13 cellular contexts compared by ENCODE assay signal in genomic region chr5:133818031-133818431, GRCh38.
DNase-seq lines count a peak whose midpoint lies in the region; ATAC-seq and TF ChIP-seq lines count a peak whose summit lies in the region.
"Had no signal": no experiment of that assay in that cellular context is flagged by ENCODE, and none has a peak within 500 bp of the region (broad histone marks: within the 10 kb centered on the region; RNA-seq: fewer than 3 reads in every experiment).

No MANE protein-coding gene starts in this region.

- CTCF ChIA-PET in PC-3 (lab: Charles Lee), result no interaction called here

- H3K4me3 ChIP-seq in PC-3 (ENCODE audit: low read length), result no peak overlapping the region
- no peak overlapping the region for H3K4me3 ChIP-seq in lung
- no peak overlapping the region for H3K4me3 ChIP-seq in thoracic aorta

- 57 to 75% methylated on average over 5 of the region's 5 CpGs for WGBS in lung, 2 donors

- no TSS peak for BruUV-seq in PC-3 (replicated peaks; lab: Mats Ljungman, UMichigan)

- no peak overlapping the region for H3K27ac Mint-ChIP-seq in activated naive CD8-positive, alpha-beta T cell treated with anti-CD3 and anti-CD28 coated beads, Interleukin-2, amount 50 U/mL, for 24 hours
- no peak overlapping the region for H3K27ac Mint-ChIP-seq in natural killer cell
- H3K27ac Mint-ChIP-seq: activated T-helper 17 cell treated with anti-CD3 and anti-CD28 coated beads, Interleukin-2, amount 50 U/mL, for 72 hours; CD8-positive, alpha-beta T cell had no signal

- no peaks in the 10 kb centered on the region for H3K36me3 Mint-ChIP-seq in activated naive CD8-positive, alpha-beta T cell treated with anti-CD3 and anti-CD28 coated beads, Interleukin-2, amount 50 U/mL, for 24 hours (ENCODE audit: low read depth)
- no peaks in the 10 kb centered on the region for H3K36me3 Mint-ChIP-seq in natural killer cell
- H3K36me3 Mint-ChIP-seq: CD8-positive, alpha-beta T cell had no signal

- H3K36me3 ChIP-seq in PC-3 (ENCODE audit: low read depth, low read length), result no peaks in the 10 kb centered on the region
- H3K36me3 ChIP-seq in lung (ENCODE audit: control insufficient read depth in 2 of 2, insufficient read depth in 2 of 2, low read length in 2 of 2), result no peaks in the 10 kb centered on the region
- H3K36me3 ChIP-seq in thoracic aorta, result no peaks in the 10 kb centered on the region

- H3K27me3 ChIP-seq in PC-3 (ENCODE audit: low read length) (no peaks in the 10 kb centered on the region), lung (ENCODE audit: control insufficient read depth, insufficient read depth) (no peaks in the 10 kb centered on the region), thoracic aorta (replicated peaks; ENCODE audit: insufficient read depth) (no peaks in the 10 kb centered on the region)

- intact Hi-C loops in PC-3 (cut with micrococcal nuclease) (no loop called here), natural killer cell (cut with micrococcal nuclease) (no loop called here)

- DNase-seq in PC-3 (peak; percentile 58), lung (ENCODE audit: low spot score) (no peak), thoracic aorta (ENCODE audit: low spot score) (peak; percentile 61), cerebellar nuclear complex (lab: John Stamatoyannopoulos, UW) (no peak), amniotic stem cell (lab: John Stamatoyannopoulos, UW) (no peak), natural killer cell (no peak)
- DNase-seq in activated naive CD8-positive, alpha-beta T cell treated with anti-CD3 and anti-CD28 coated beads, Interleukin-2, amount 50 U/mL, for 24 hours, result no peak
- DNase-seq: activated CD4-positive, alpha-beta T cell treated with anti-CD3 and anti-CD28 coated beads for 4 hours; CD8-positive, alpha-beta T cell; NCI-H1436 treated with DMSO at 0.1 percent for 48 hours; NK-92 treated with Interleukin-12 subunit alpha and Interleukin-12 subunit beta, amount 100 ng/mL, for 24 hours had no signal

- no peak overlapping the region for H2AFZ ChIP-seq in PC-3 (ENCODE audit: low read length)

- no peaks in the 10 kb centered on the region for H3K9me3 Mint-ChIP-seq in activated naive CD8-positive, alpha-beta T cell treated with anti-CD3 and anti-CD28 coated beads, Interleukin-2, amount 50 U/mL, for 24 hours
- no peaks in the 10 kb centered on the region for H3K9me3 Mint-ChIP-seq in natural killer cell
- H3K9me3 Mint-ChIP-seq: activated T-helper 17 cell treated with anti-CD3 and anti-CD28 coated beads, Interleukin-2, amount 50 U/mL, for 72 hours; CD8-positive, alpha-beta T cell had no signal

- no peaks in the 10 kb centered on the region for H3K79me2 ChIP-seq in PC-3 (ENCODE audit: low read length)

- H3K27ac ChIP-seq in PC-3 (ENCODE audit: low read length) (no peak overlapping the region), lung (ENCODE audit: low read depth in 1 of 2, low read length in 1 of 2) (peak overlapping the region in 1 of 2 donors; percentile 69), thoracic aorta (no peak overlapping the region)

- H3K9me3 ChIP-seq in PC-3 (ENCODE audit: low read length) (no peaks in the 10 kb centered on the region), lung (ENCODE audit: control insufficient read depth in 2 of 2, insufficient read depth in 1 of 2, low read length in 1 of 2) (no peaks in the 10 kb centered on the region), thoracic aorta (no peaks in the 10 kb centered on the region)

- no peak overlapping the region for H3K4me2 ChIP-seq in PC-3 (ENCODE audit: low read length)

- H3K27me3 Mint-ChIP-seq in activated naive CD8-positive, alpha-beta T cell treated with anti-CD3 and anti-CD28 coated beads, Interleukin-2, amount 50 U/mL, for 24 hours, result peaks cover 11% of the 10 kb centered on the region
- H3K27me3 Mint-ChIP-seq in natural killer cell (ENCODE audit: low read depth in 2 of 2), result peaks cover 37 to 51% of the 10 kb centered on the region in 2 donors

- H3K4me3 Mint-ChIP-seq in activated naive CD8-positive, alpha-beta T cell treated with anti-CD3 and anti-CD28 coated beads, Interleukin-2, amount 50 U/mL, for 24 hours, result no peak overlapping the region
- H3K4me3 Mint-ChIP-seq in natural killer cell, result no peak overlapping the region
- H3K4me3 Mint-ChIP-seq: activated T-helper 17 cell treated with anti-CD3 and anti-CD28 coated beads, Interleukin-2, amount 50 U/mL, for 72 hours; CD8-positive, alpha-beta T cell had no signal

- no peaks in the 10 kb centered on the region for H4K20me1 ChIP-seq in PC-3 (ENCODE audit: low read length)

- ATAC-seq in PC-3 (peak; percentile 60), esophagus mucosa (peak; percentile 82), lung (ENCODE audit: insufficient read depth, low FRiP score) (peak; percentile 12), thoracic aorta (ENCODE audit: insufficient number of reproducible peaks, low FRiP score, low read depth) (peak; percentile 60), natural killer cell (no peak)
- no peak for ATAC-seq in activated naive CD8-positive, alpha-beta T cell treated with anti-CD3 and anti-CD28 coated beads, Interleukin-2, amount 50 U/mL, for 24 hours
- ATAC-seq: activated T-helper 17 cell treated with anti-CD3 and anti-CD28 coated beads, Interleukin-2, amount 50 U/mL, for 72 hours; CD8-positive, alpha-beta T cell had no signal

- H3F3A ChIP-seq in PC-3 (ENCODE audit: low read length, unreplicated experiment), result no peaks in the 10 kb centered on the region

- H3K4me1 Mint-ChIP-seq in activated naive CD8-positive, alpha-beta T cell treated with anti-CD3 and anti-CD28 coated beads, Interleukin-2, amount 50 U/mL, for 24 hours, result peaks cover 21% of the 10 kb centered on the region
- peaks cover 0 to 7% of the 10 kb centered on the region in 2 donors for H3K4me1 Mint-ChIP-seq in natural killer cell
- H3K4me1 Mint-ChIP-seq: activated T-helper 17 cell treated with anti-CD3 and anti-CD28 coated beads, Interleukin-2, amount 50 U/mL, for 72 hours had no signal

- POLR2A ChIA-PET in PC-3 (lab: Charles Lee; ENCODE audit: unreplicated experiment), result no interaction called here

- H3K9ac ChIP-seq in PC-3 (ENCODE audit: low read length), result no peak overlapping the region

- no peaks in the 10 kb centered on the region for H3K9me2 ChIP-seq in PC-3 (replicated peaks; ENCODE audit: low read length)

- peaks cover 4% of the 10 kb centered on the region; the same call in 1 of the 2 replicates for H3K4me1 ChIP-seq in PC-3 (ENCODE audit: insufficient read depth, low read length)
- H3K4me1 ChIP-seq in lung (ENCODE audit: control insufficient read depth in 2 of 2, insufficient read depth in 2 of 2, low read length in 2 of 2), result peaks cover 0 to 13% of the 10 kb centered on the region in 2 donors
- peaks cover 5 to 24% of the 10 kb centered on the region in 2 donors for H3K4me1 ChIP-seq in thoracic aorta (ENCODE audit: control insufficient read depth in 1 of 2, low read depth in 2 of 2)

- no peak for TF ChIP-seq CTCF in PC-3 (conservative IDR thresholded peaks at IDR 0.05; ENCODE audit: low read depth, low read length)
- TF ChIP-seq CTCF in lung (IDR thresholded peaks at IDR 0.05; ENCODE audit: control extremely low read depth, extremely low read depth), result no peak
- no peak for TF ChIP-seq CTCF in thoracic aorta (IDR thresholded peaks at IDR 0.05)
- TF ChIP-seq CTCF in natural killer cell (IDR thresholded peaks at IDR 0.05), result no peak

Comparison
In these comparisons a context has a peak if more than half of its experiments do, and no peak if none do; other contexts are left out.
1. ATAC-seq: peak in PC-3 (single experiment), esophagus mucosa (single experiment), lung (single experiment) and thoracic aorta (single experiment); none in activated naive CD8-positive, alpha-beta T cell treated with anti-CD3 and anti-CD28 coated beads, Interleukin-2, amount 50 U/mL, for 24 hours (single experiment) and natural killer cell (0 of 3).
2. DNase-seq: peak in PC-3 (single experiment) and thoracic aorta (single experiment); none in lung (single experiment), cerebellar nuclear complex (0 of 2), activated naive CD8-positive, alpha-beta T cell treated with anti-CD3 and anti-CD28 coated beads, Interleukin-2, amount 50 U/mL, for 24 hours (single experiment), amniotic stem cell (single experiment) and natural killer cell (single experiment).